Comparison of ENCODE assay signal across 8 cellular contexts in genomic region chr3:9067352-9067975, GRCh38.
DNase-seq lines count a peak whose midpoint lies in the region; ATAC-seq, FAIRE-seq and TF ChIP-seq lines count a peak whose summit lies in the region.

No MANE protein-coding gene starts in this region.

- H3K4me3 Mint-ChIP-seq in mesothelial cell of epicardium (no peak overlapping the region), immature natural killer cell (no peak overlapping the region)

- FAIRE-seq in endothelial cell of umbilical vein (lab: Jason Lieb, UNC) (peak; percentile 82), urothelium cell line (lab: Jason Lieb, UNC) (peak; percentile 74)

- H3K9ac ChIP-seq in endothelial cell of umbilical vein (replicated peaks; ENCODE audit: extremely low read depth, insufficient read depth, low read length), result no peak overlapping the region

- H3K4me2 ChIP-seq in endothelial cell of umbilical vein (ENCODE audit: insufficient read depth, low read length), result no peak overlapping the region

- no peak overlapping the region for H2AFZ ChIP-seq in endothelial cell of umbilical vein (ENCODE audit: low read depth, low read length)

- dilution Hi-C loops in endothelial cell of umbilical vein (cut with MboI; ENCODE audit: extremely low pct_ligation_motif_present, low sequenced_read_pairs), result no loop called here

- POLR2A ChIA-PET in endothelial cell of umbilical vein (lab: Charles Lee), result no interaction called here

- H3K9me3 Mint-ChIP-seq in mesothelial cell of epicardium (peaks cover 4% of the 10 kb centered on the region), immature natural killer cell (peaks cover 0 to 5% (median 1%) of the 10 kb centered on the region in 6 donors)

- H4K20me1 ChIP-seq in endothelial cell of umbilical vein (replicated peaks; ENCODE audit: control insufficient read depth, extremely low read depth, insufficient read depth, low read length), result no peaks in the 10 kb centered on the region

- H3K27me3 ChIP-seq in SJCRH30 (no peaks in the 10 kb centered on the region; the same call in none of the 2 replicates), endothelial cell of umbilical vein (ENCODE audit: control insufficient read depth in 2 of 2, insufficient read depth in 2 of 2, low read length in 2 of 2) (no peaks in the 10 kb centered on the region)

- H3K4me3 ChIP-seq in SJCRH30 (no peak overlapping the region), endothelial cell of umbilical vein (replicated peaks in 1 of 3; ENCODE audit: insufficient read depth in 1 of 3, low read depth in 1 of 3, low read length in 3 of 3) (no peak overlapping the region)

- ATAC-seq in GM18520 (IDR thresholded peaks at IDR 0.05; ENCODE audit: unreplicated experiment), result peak; percentile 65

- BruUV-seq in endothelial cell of umbilical vein (replicated peaks; lab: Mats Ljungman, UMichigan), result no TSS peak

- intact Hi-C loops in endothelial cell of umbilical vein (cut with micrococcal nuclease), result loop anchor here (1.0 to 5.0 kb wide), 5 partner anchors 79 to 404 kb away; partner anchors contain the start of gene OXTR

- no peaks in the 10 kb centered on the region for H3K36me3 ChIP-seq in SJCRH30
- no peaks in the 10 kb centered on the region for H3K36me3 ChIP-seq in endothelial cell of umbilical vein (ENCODE audit: control insufficient read depth in 2 of 2, extremely low read depth in 1 of 2, insufficient read depth in 2 of 2, low read length in 2 of 2)

- H3K27ac ChIP-seq in SJCRH30 (no peak overlapping the region), endothelial cell of umbilical vein (ENCODE audit: insufficient read depth, low read depth, low read length) (no peak overlapping the region)

- no peak overlapping the region for H3K27ac Mint-ChIP-seq in mesothelial cell of epicardium
- no peak overlapping the region for H3K27ac Mint-ChIP-seq in immature natural killer cell

- H3K36me3 Mint-ChIP-seq in mesothelial cell of epicardium, result peaks cover 17% of the 10 kb centered on the region
- peaks cover 0 to 4% (median 3%) of the 10 kb centered on the region in 3 donors for H3K36me3 Mint-ChIP-seq in immature natural killer cell

- H3K27me3 Mint-ChIP-seq in mesothelial cell of epicardium (ENCODE audit: low read depth) (no peaks in the 10 kb centered on the region), immature natural killer cell (ENCODE audit: low read depth in 3 of 3) (peaks cover 0 to 12% (median 1%) of the 10 kb centered on the region in 3 donors)

- CTCF ChIA-PET in endothelial cell of umbilical vein (lab: Charles Lee), result interaction anchor here (1.3 to 1.9 kb wide), 2 partner anchors 298 to 404 kb away, joined by 4 to 9 read pairs; partner anchors contain the start of gene OXTR

- peak; percentile 96 for TF ChIP-seq CTCF in LNCAP (IDR thresholded peaks at IDR 0.05)
- peak; percentile 78 for TF ChIP-seq CTCF in endothelial cell of umbilical vein (IDR thresholded peaks at IDR 0.05; ENCODE audit: extremely low read depth in 1 of 2, insufficient read depth in 1 of 2, low read depth in 1 of 2, low read length in 2 of 2)
- TF ChIP-seq CTCF in mesothelial cell of epicardium (IDR thresholded peaks at IDR 0.05; ENCODE audit: unreplicated experiment), result peak; percentile 76

- no peaks in the 10 kb centered on the region for H3K79me2 ChIP-seq in endothelial cell of umbilical vein (ENCODE audit: control insufficient read depth, insufficient read depth, low read length)

- no peak for TF ChIP-seq POLR2A in endothelial cell of umbilical vein (IDR thresholded peaks at IDR 0.05; ENCODE audit: low read depth, low read length)

- DNase-seq in CD1c-positive myeloid dendritic cell (ENCODE audit: extremely low spot score) (peak; percentile 58), SJCRH30 (peak; percentile 52 to 77), endothelial cell of umbilical vein (ENCODE audit: low read depth, low spot score) (peak; percentile 61), mesothelial cell of epicardium (ENCODE audit: low spot score in 2 of 2, unreplicated experiment in 2 of 2) (no peak), urothelium cell line (ENCODE audit: low spot score) (peak; percentile 64), immature natural killer cell (no peak)

- H3K4me1 ChIP-seq in SJCRH30, result no peaks in the 10 kb centered on the region; the same call in 1 of the 2 replicates
- no peaks in the 10 kb centered on the region for H3K4me1 ChIP-seq in endothelial cell of umbilical vein (ENCODE audit: control insufficient read depth, extremely low read depth, insufficient read depth, low read length)

- H3K9me1 ChIP-seq in endothelial cell of umbilical vein (replicated peaks; ENCODE audit: control insufficient read depth, extremely low read depth, insufficient read depth, low read length), result no peaks in the 10 kb centered on the region

- H3K9me3 ChIP-seq in SJCRH30 (replicated peaks) (peaks cover 3% of the 10 kb centered on the region), endothelial cell of umbilical vein (replicated peaks; ENCODE audit: control insufficient read depth, insufficient read depth, low read length) (no peaks in the 10 kb centered on the region)

- H3K4me1 Mint-ChIP-seq in mesothelial cell of epicardium, result no peaks in the 10 kb centered on the region
- no peaks in the 10 kb centered on the region for H3K4me1 Mint-ChIP-seq in immature natural killer cell

TF ChIP-seq in endothelial cell of umbilical vein, 7 proteins besides CTCF, POLR2A, EP300 and RAD21:
- TF ChIP-seq MAX (IDR thresholded peaks at IDR 0.05; ENCODE audit: insufficient read depth, insufficient read length) (no peak), FOS (IDR thresholded peaks at IDR 0.05; ENCODE audit: borderline replicate concordance, insufficient read depth, low read length) (no peak)
TF ChIP-seq in endothelial cell of umbilical vein: peak in this region for 0.

Comparison
In these comparisons a context has a peak if more than half of its experiments do, and no peak if none do; other contexts are left out.
1. DNase-seq: peak in CD1c-positive myeloid dendritic cell (single experiment), SJCRH30 (2 of 2), endothelial cell of umbilical vein (single experiment) and urothelium cell line (single experiment); none in mesothelial cell of epicardium (0 of 2) and immature natural killer cell (0 of 3).
2. Peak in every context shown above with its lines, with median percentiles within 50 percentile points of each other: CTCF ChIP-seq.